Comparison of ENCODE assay signal across 19 cellular contexts in genomic region chr3:61057491-61057890, GRCh38.
DNase-seq lines count a peak whose midpoint lies in the region.
"Had no signal": no experiment of that assay in that cellular context is flagged by ENCODE, and none has a peak within 500 bp of the region (broad histone marks: within the 10 kb centered on the region; RNA-seq: fewer than 3 reads in every experiment).

No MANE protein-coding gene starts in this region.

- peak; percentile 12 for DNase-seq in NCI-H1092 treated with DMSO at 0.1 percent for 48 hours (lab: John Stamatoyannopoulos, UW)
- DNase-seq in NCI-H1092 (lab: John Stamatoyannopoulos, UW), result no peak
- peak; percentile 78 for DNase-seq in NCI-H69 (lab: John Stamatoyannopoulos, UW)
- peak; percentile 19 for DNase-seq in kidney glomerular epithelial cell (lab: John Stamatoyannopoulos, UW)
- peak; percentile 65 for DNase-seq in renal cortical epithelial cell (ENCODE audit: low read depth)
- no peak for DNase-seq in AG08395 (ENCODE audit: low spot score)
- no peak for DNase-seq in HPDE6-E6E7 (ENCODE audit: extremely low spot score)
- DNase-seq: 8988T; CD8-positive, alpha-beta memory T cell; EL; GF-D8; Karpas-422; NCI-H1436; NCI-H1930; NCI-H226; NCI-H748 treated with DMSO at 0.1 percent for 48 hours; NK-92 treated with Interleukin-12 subunit alpha and Interleukin-12 subunit beta, amount 100 ng/mL, for 24 hours; SIG-M5; SK-N-SH had no signal

Comparison
In these comparisons a context has a peak if more than half of its experiments do, and no peak if none do; other contexts are left out.
1. DNase-seq: peak in NCI-H1092 treated with DMSO at 0.1 percent for 48 hours (single experiment), NCI-H69 (single experiment), kidney glomerular epithelial cell (single experiment) and renal cortical epithelial cell (single experiment); none in NCI-H1092 (single experiment), AG08395 (single experiment) and HPDE6-E6E7 (single experiment).